Comparison of ENCODE assay signal across 14 cellular contexts in the genomic region with DNA sequence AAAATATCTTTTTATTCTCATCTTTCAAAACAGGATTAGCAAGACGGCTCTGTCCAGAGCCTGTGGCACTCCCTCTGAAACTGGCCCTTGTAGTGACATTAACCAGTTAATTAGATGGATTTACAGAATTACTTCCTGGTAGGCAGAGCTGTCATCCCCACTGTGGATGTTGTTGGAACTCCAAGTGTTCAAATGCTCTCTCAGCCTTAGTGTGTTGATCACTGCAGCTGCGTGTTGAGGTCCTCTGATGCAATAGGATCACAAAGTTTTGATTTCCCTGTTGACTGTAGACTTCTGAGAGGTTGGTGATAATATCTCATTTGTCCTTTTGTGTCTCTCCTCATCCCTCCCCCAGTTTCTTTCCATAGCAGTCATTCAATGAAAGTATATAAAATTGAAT.
A peak's percentile ranks its signal among the peaks of the same experiment; 100 is the strongest.
DNase-seq lines count a peak whose midpoint lies in the region; TF ChIP-seq lines count a peak whose summit lies in the region.
"Had no signal": no experiment of that assay in that cellular context is flagged by ENCODE, and none has a peak within 500 bp of the region (broad histone marks: within the 10 kb centered on the region; RNA-seq: fewer than 3 reads in every experiment).

No MANE protein-coding gene starts in this region.

- H3K4me1 Mint-ChIP-seq in glutamatergic neuron (ENCODE audit: low read depth, unreplicated experiment), result no peaks in the 10 kb centered on the region
- H3K4me1 Mint-ChIP-seq: activated CD4-positive, alpha-beta T cell treated with anti-CD3 and anti-CD28 coated beads, Interleukin-2, amount 10 ng/mL, durations not matched to agents 7 days and 5 days; CD4-positive, CD25-positive, alpha-beta regulatory T cell; T-helper 17 cell had no signal

- no peaks in the 10 kb centered on the region for H3K27me3 Mint-ChIP-seq in glutamatergic neuron (ENCODE audit: unreplicated experiment)
- H3K27me3 Mint-ChIP-seq: CD4-positive, CD25-positive, alpha-beta regulatory T cell; T-helper 17 cell had no signal

- H3K9me3 Mint-ChIP-seq in glutamatergic neuron (ENCODE audit: unreplicated experiment), result no peaks in the 10 kb centered on the region

- no peak overlapping the region for H3K4me3 Mint-ChIP-seq in glutamatergic neuron (ENCODE audit: unreplicated experiment)
- H3K4me3 Mint-ChIP-seq: activated CD4-positive, alpha-beta T cell treated with anti-CD3 and anti-CD28 coated beads, Interleukin-2, amount 10 ng/mL, durations not matched to agents 7 days and 5 days; CD4-positive, CD25-positive, alpha-beta regulatory T cell; T-helper 17 cell had no signal

- peaks cover 8% of the 10 kb centered on the region for H3K36me3 Mint-ChIP-seq in glutamatergic neuron (ENCODE audit: unreplicated experiment)
- H3K36me3 Mint-ChIP-seq: CD4-positive, CD25-positive, alpha-beta regulatory T cell had no signal

- no peak overlapping the region for H3K27ac Mint-ChIP-seq in glutamatergic neuron (ENCODE audit: unreplicated experiment)
- H3K27ac Mint-ChIP-seq: activated CD4-positive, alpha-beta T cell treated with anti-CD3 and anti-CD28 coated beads, Interleukin-2, amount 10 ng/mL, durations not matched to agents 7 days and 5 days; CD4-positive, CD25-positive, alpha-beta regulatory T cell; T-helper 17 cell had no signal

- peak; percentile 7 for DNase-seq in stimulated activated CD4-positive, alpha-beta T cell treated with anti-CD3 and anti-CD28 coated beads, Interleukin-1b, Interleukin-23, amount 100 ng/mL, for 48 hours
- no peak for DNase-seq in stimulated activated CD4-positive, alpha-beta T cell treated with anti-CD3 and anti-CD28 coated beads, Interleukin-2, amount 100 ng/mL, for 48 hours
- DNase-seq in NCI-H510A treated with DMSO at 0.1 percent for 48 hours (lab: John Stamatoyannopoulos, UW) (peak; percentile 4), fibroblast of peridontal ligament (ENCODE audit: extremely low read depth) (peak; percentile 13), NCI-H2029 (lab: John Stamatoyannopoulos, UW) (no peak), NCI-H2029 treated with DMSO at 0.1 percent for 48 hours (lab: John Stamatoyannopoulos, UW) (no peak), glutamatergic neuron (no peak)
- DNase-seq: activated CD4-positive, alpha-beta T cell treated with anti-CD3 and anti-CD28 coated beads, Interleukin-2, amount 10 ng/mL, durations not matched to agents 7 days and 5 days; activated naive CD4-positive, alpha-beta T cell treated with anti-CD3 and anti-CD28 coated beads, Interleukin-2, amount 50 U/mL, for 16 hours; CD4-positive, CD25-positive, alpha-beta regulatory T cell; GDM1; NCI-H2227 treated with DMSO at 0.1 percent for 48 hours; RPMI8226; T-helper 17 cell had no signal

- TF ChIP-seq CTCF in glutamatergic neuron (IDR thresholded peaks at IDR 0.05; ENCODE audit: partially characterized antibody, unreplicated experiment), result no peak

Comparison
In these comparisons a context has a peak if more than half of its experiments do, and no peak if none do; other contexts are left out.
1. DNase-seq: peak in stimulated activated CD4-positive, alpha-beta T cell treated with anti-CD3 and anti-CD28 coated beads, Interleukin-1b, Interleukin-23, amount 100 ng/mL, for 48 hours (single experiment), NCI-H510A treated with DMSO at 0.1 percent for 48 hours (single experiment) and fibroblast of peridontal ligament (single experiment); none in stimulated activated CD4-positive, alpha-beta T cell treated with anti-CD3 and anti-CD28 coated beads, Interleukin-2, amount 100 ng/mL, for 48 hours (0 of 2), NCI-H2029 (single experiment), NCI-H2029 treated with DMSO at 0.1 percent for 48 hours (single experiment) and glutamatergic neuron (single experiment).